In the genomic region with DNA sequence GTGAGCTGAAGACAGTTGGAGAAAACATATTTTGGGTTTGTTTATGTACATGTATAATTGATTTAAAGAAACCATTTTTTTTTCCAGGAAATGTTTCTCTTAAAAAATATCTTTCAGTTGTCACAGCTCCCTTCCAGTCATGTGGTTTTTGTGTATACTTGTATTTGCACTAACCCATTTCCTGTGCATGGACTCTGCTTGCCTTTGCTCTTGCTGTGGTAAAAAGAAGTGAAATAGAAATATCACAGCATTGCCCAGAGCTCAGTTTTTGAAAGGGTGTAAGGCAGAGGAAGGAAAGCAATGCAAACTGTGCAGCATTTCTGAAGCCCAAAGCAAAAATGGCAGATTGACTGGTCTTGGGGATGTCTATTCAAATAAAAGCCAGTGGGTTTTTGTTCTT, we compare ENCODE assay signal across 9 cellular contexts. TPM values are rescaled to one million over a fixed set of nuclear protein-coding genes. Genes with fewer than 3 reads are reported as not detected.
DNase-seq lines count a peak whose midpoint lies in the region; ATAC-seq lines count a peak whose summit lies in the region.
"Had no signal": no experiment of that assay in that cellular context is flagged by ENCODE, and none has a peak within 500 bp of the region (broad histone marks: within the 10 kb centered on the region; RNA-seq: fewer than 3 reads in every experiment).

No MANE protein-coding gene starts in this region.

- no peaks in the 10 kb centered on the region for H3K36me3 Mint-ChIP-seq in activated T-helper 17 cell treated with anti-CD3 and anti-CD28 coated beads, Interleukin-2, amount 50 U/mL, for 72 hours (ENCODE audit: low read depth)

- peak overlapping the region; percentile 77 for H3K27ac Mint-ChIP-seq in activated T-helper 17 cell treated with anti-CD3 and anti-CD28 coated beads, Interleukin-2, amount 50 U/mL, for 72 hours

- no peaks in the 10 kb centered on the region for H3K9me3 Mint-ChIP-seq in activated T-helper 17 cell treated with anti-CD3 and anti-CD28 coated beads, Interleukin-2, amount 50 U/mL, for 72 hours

- no peaks in the 10 kb centered on the region for H3K27me3 Mint-ChIP-seq in activated T-helper 17 cell treated with anti-CD3 and anti-CD28 coated beads, Interleukin-2, amount 50 U/mL, for 72 hours

- peaks cover 18% of the 10 kb centered on the region for H3K4me1 Mint-ChIP-seq in activated T-helper 17 cell treated with anti-CD3 and anti-CD28 coated beads, Interleukin-2, amount 50 U/mL, for 72 hours

- DNase-seq in EH (ENCODE audit: low read depth) (peak; percentile 36), RKO (ENCODE audit: low spot score) (no peak), NCI-H2029 (lab: John Stamatoyannopoulos, UW) (no peak), kidney glomerular epithelial cell (lab: John Stamatoyannopoulos, UW) (no peak), superior temporal gyrus (ENCODE audit: extremely low spot score) (no peak)
- DNase-seq: GF-D8 had no signal

- ATAC-seq in GM19397 (IDR thresholded peaks at IDR 0.05; ENCODE audit: unreplicated experiment), result peak; percentile 69
- peak; percentile 78 for ATAC-seq in HG03175 (IDR thresholded peaks at IDR 0.05; ENCODE audit: unreplicated experiment)
- ATAC-seq in activated T-helper 17 cell treated with anti-CD3 and anti-CD28 coated beads, Interleukin-2, amount 50 U/mL, for 72 hours (replicated peaks), result peak; percentile 87

- H3K4me3 Mint-ChIP-seq in activated T-helper 17 cell treated with anti-CD3 and anti-CD28 coated beads, Interleukin-2, amount 50 U/mL, for 72 hours, result peak overlapping the region; percentile 56

RNA-seq across cellular contexts. Expression of gene DOCK10, which starts 10.4 kb away (rescaled TPM):
- total RNA-seq in activated T-helper 17 cell treated with anti-CD3 and anti-CD28 coated beads, Interleukin-2, amount 50 U/mL, for 72 hours, result 100 to 1,000 TPM; 142 to 227 TPM
